In the genomic region with DNA sequence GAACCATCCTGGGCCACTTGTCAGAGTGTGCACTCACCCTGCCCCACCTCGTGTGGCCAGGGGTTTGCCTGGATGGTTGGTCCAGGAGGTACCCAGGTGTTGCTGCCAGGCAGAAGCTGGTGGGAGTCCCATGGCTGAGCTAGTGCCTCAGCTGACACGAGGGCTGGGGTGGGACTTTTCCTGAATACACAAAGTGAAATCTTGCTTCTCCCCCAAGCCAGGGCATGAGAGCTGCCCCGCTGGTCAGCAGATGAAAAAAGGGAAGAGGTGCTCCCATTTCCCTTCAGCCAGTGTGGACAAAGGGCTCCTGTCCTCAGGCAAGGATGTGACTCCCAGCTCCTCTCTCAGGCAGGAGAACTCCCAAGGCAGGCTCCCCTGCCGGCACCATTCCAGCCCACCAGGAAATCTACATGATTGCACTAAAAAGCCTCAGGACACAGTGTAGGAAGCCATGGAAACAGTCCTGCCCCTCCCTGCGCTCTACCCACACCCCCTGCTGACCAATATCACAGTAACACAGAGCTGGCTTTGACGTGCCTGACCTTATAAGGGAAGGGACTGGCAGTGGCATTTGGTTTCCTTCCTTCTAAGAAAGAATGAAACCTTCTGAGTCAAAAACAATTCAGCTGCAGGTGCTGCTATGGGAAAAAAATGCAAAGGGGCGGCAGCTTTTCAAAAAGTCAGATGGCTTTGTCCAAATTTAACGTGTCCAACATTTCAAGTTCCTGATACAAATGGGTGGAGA, we compare ENCODE assay signal across 8 cellular contexts. TPM values are rescaled to one million over a fixed set of nuclear protein-coding genes. Genes with fewer than 3 reads are reported as not detected.
DNase-seq lines count a peak whose midpoint lies in the region; ATAC-seq and TF ChIP-seq lines count a peak whose summit lies in the region.

No MANE protein-coding gene starts in this region.

- no peak overlapping the region for H3K4me3 ChIP-seq in KMS-11 (IDR thresholded peaks at IDR 0.05; ENCODE audit: insufficient read depth, low read depth, low read length)

- no peak for TF ChIP-seq CTCF in GM13976 (IDR thresholded peaks at IDR 0.05; ENCODE audit: borderline replicate concordance, control extremely low read depth, extremely low read depth, insufficient read depth, missing control alignments)
- TF ChIP-seq CTCF in KMS-11 (conservative IDR thresholded peaks at IDR 0.05; ENCODE audit: low read depth, low read length) = peak; percentile 44

- CTCF ChIA-PET in activated CD4-positive, alpha-beta memory T cell treated with anti-CD3 and anti-CD28 coated beads, Interleukin-2, amount 10 ng/mL, durations not matched to agents 7 days and 5 days (lab: Charles Lee) = interaction anchor here (0.7 to 3.4 kb wide), 18 partner anchors 9 to 485 kb away, joined by 3 to 14 read pairs (median 4); partner anchors contain the start of gene MYO5A

- H3K79me2 ChIP-seq in KMS-11 (ENCODE audit: insufficient read depth, low read depth) = no peaks in the 10 kb centered on the region

- H3K9ac ChIP-seq in KMS-11 = peak overlapping the region; percentile 58

- peak overlapping the region; percentile 73 for H2AFZ ChIP-seq in KMS-11 (ENCODE audit: low read depth)

- no peaks in the 10 kb centered on the region for H3K27me3 Mint-ChIP-seq in activated CD4-positive, alpha-beta memory T cell treated with anti-CD3 and anti-CD28 coated beads, Interleukin-2, amount 10 ng/mL, durations not matched to agents 7 days and 5 days

- POLR2A ChIA-PET in activated CD4-positive, alpha-beta memory T cell treated with anti-CD3 and anti-CD28 coated beads, Interleukin-2, amount 10 ng/mL, durations not matched to agents 7 days and 5 days (lab: Charles Lee) = interaction anchor here (0.7 to 2.2 kb wide), 19 partner anchors 10 to 472 kb away, joined by 3 to 12 read pairs (median 4); partner anchors contain the start of genes ARPP19, ATOSA, MYO5A and MYO5C

- H3K27ac Mint-ChIP-seq in activated CD4-positive, alpha-beta memory T cell treated with anti-CD3 and anti-CD28 coated beads, Interleukin-2, amount 10 ng/mL, durations not matched to agents 7 days and 5 days = peak overlapping the region; percentile 89

- H3K36me3 Mint-ChIP-seq in activated CD4-positive, alpha-beta memory T cell treated with anti-CD3 and anti-CD28 coated beads, Interleukin-2, amount 10 ng/mL, durations not matched to agents 7 days and 5 days (ENCODE audit: low read depth) = peaks cover 19% of the 10 kb centered on the region

- peaks cover 46% of the 10 kb centered on the region for H3K4me1 ChIP-seq in KMS-11 (ENCODE audit: low read depth, poor library complexity, severe bottlenecking)

- no peaks in the 10 kb centered on the region for H3K36me3 ChIP-seq in KMS-11 (ENCODE audit: insufficient read depth)

- DNase-seq in GM13976 (ENCODE audit: low spot score) (peak; percentile 85), epidermal melanocyte (ENCODE audit: insufficient read length, low spot score) (peak; percentile 57), myocyte (ENCODE audit: low read depth) (peak; percentile 71), superior temporal gyrus (ENCODE audit: extremely low spot score) (peak; percentile 45), NCI-H2107 treated with DMSO at 0.1 percent for 48 hours (lab: John Stamatoyannopoulos, UW; ENCODE audit: unreplicated experiment) (no peak)
- peak; percentile 82 for DNase-seq in activated CD4-positive, alpha-beta memory T cell treated with anti-CD3 and anti-CD28 coated beads, Interleukin-2, amount 10 ng/mL, durations not matched to agents 7 days and 5 days

- peak; percentile 96 for ATAC-seq in GM21825 (IDR thresholded peaks at IDR 0.05; ENCODE audit: unreplicated experiment)

- no peaks in the 10 kb centered on the region for H4K20me1 ChIP-seq in KMS-11 (ENCODE audit: insufficient read depth)

- in situ Hi-C loops in GM13976 (cut with MboI; ENCODE audit: low sequenced_read_pairs, unreplicated experiment) = no loop called here

- H3K27me3 ChIP-seq in KMS-11 (ENCODE audit: insufficient read depth, low read depth) = no peaks in the 10 kb centered on the region

- H3K4me2 ChIP-seq in KMS-11 = peak overlapping the region; percentile 83

- H3K9me3 Mint-ChIP-seq in activated CD4-positive, alpha-beta memory T cell treated with anti-CD3 and anti-CD28 coated beads, Interleukin-2, amount 10 ng/mL, durations not matched to agents 7 days and 5 days = no peaks in the 10 kb centered on the region

- peak overlapping the region; percentile 90 for H3K27ac ChIP-seq in KMS-11

- H3K4me1 Mint-ChIP-seq in activated CD4-positive, alpha-beta memory T cell treated with anti-CD3 and anti-CD28 coated beads, Interleukin-2, amount 10 ng/mL, durations not matched to agents 7 days and 5 days = peaks cover 60% of the 10 kb centered on the region

- no peak overlapping the region for H3K4me3 Mint-ChIP-seq in activated CD4-positive, alpha-beta memory T cell treated with anti-CD3 and anti-CD28 coated beads, Interleukin-2, amount 10 ng/mL, durations not matched to agents 7 days and 5 days

RNA-seq across cellular contexts. Expression of gene MYO5C, which starts 33.9 kb away (rescaled TPM):
- 1 to 10 TPM; 1.3 to 1.4 TPM for total RNA-seq in activated CD4-positive, alpha-beta memory T cell treated with anti-CD3 and anti-CD28 coated beads, Interleukin-2, amount 10 ng/mL, durations not matched to agents 7 days and 5 days
- 0.31 and 0.64 TPM in 2 replicates for total RNA-seq in myocyte
- 0.33 TPM for polyA plus RNA-seq in myocyte (2012)
